ENCODE assay signal across 18 cellular contexts in genomic region chr5:136065588-136065987, GRCh38. TPM values are rescaled to one million over a fixed set of nuclear protein-coding genes. Genes with fewer than 3 reads are reported as not detected.
DNase-seq lines count a peak whose midpoint lies in the region; ATAC-seq and TF ChIP-seq lines count a peak whose summit lies in the region.
"Had no signal": no experiment of that assay in that cellular context is flagged by ENCODE, and none has a peak within 500 bp of the region (broad histone marks: within the 10 kb centered on the region; RNA-seq: fewer than 3 reads in every experiment).

No MANE protein-coding gene starts in this region.

- H3K4me3 Mint-ChIP-seq in activated CD4-positive, alpha-beta memory T cell treated with anti-CD3 and anti-CD28 coated beads for 36 hours, result no peak overlapping the region
- H3K4me3 Mint-ChIP-seq: B cell; CD4-positive, CD25-positive, alpha-beta regulatory T cell; HFFc6 had no signal

- TF ChIP-seq POLR2A in IMR-90 (IDR thresholded peaks at IDR 0.05; ENCODE audit: low read depth, low read length), result no peak
- no peak for TF ChIP-seq POLR2A in sigmoid colon (IDR thresholded peaks at IDR 0.05)

- peaks cover 9% of the 10 kb centered on the region for H3K9me1 ChIP-seq in IMR-90 (ENCODE audit: insufficient read depth, low read length)

- peaks cover 3% of the 10 kb centered on the region for H3K27me3 Mint-ChIP-seq in activated CD4-positive, alpha-beta memory T cell treated with anti-CD3 and anti-CD28 coated beads for 36 hours

- H3K14ac ChIP-seq in IMR-90 (replicated peaks; ENCODE audit: low read depth, low read length), result no peak overlapping the region

- CTCF ChIA-PET in IMR-90 (lab: Yijun Ruan, JAX), result no interaction called here
- CTCF ChIA-PET in activated CD4-positive, alpha-beta memory T cell treated with anti-CD3 and anti-CD28 coated beads for 36 hours (lab: Charles Lee), result interaction anchor here (0.9 kb wide), 1 partner anchor 120 kb away, joined by 3 read pairs; no protein-coding TSS in a partner anchor

- H4K8ac ChIP-seq in IMR-90 (ENCODE audit: low read depth in 2 of 2, low read length in 2 of 2), result no peak overlapping the region

- H3K36me3 ChIP-seq in ACC112 (ENCODE audit: insufficient read depth, low read length), result peaks cover 45% of the 10 kb centered on the region
- H3K36me3 ChIP-seq in IMR-90 (ENCODE audit: control insufficient read depth, insufficient read depth, low read length), result peaks cover 67% of the 10 kb centered on the region
- peaks cover 0 to 18% (median 0%) of the 10 kb centered on the region in 4 donors for H3K36me3 ChIP-seq in sigmoid colon

- H3K79me1 ChIP-seq in IMR-90 (ENCODE audit: low read depth in 1 of 2, low read length in 2 of 2), result no peaks in the 10 kb centered on the region; a peak in 2 of 4 replicates

- H2BK20ac ChIP-seq in IMR-90 (ENCODE audit: low read depth, low read length), result no peak overlapping the region

- peaks cover 3% of the 10 kb centered on the region for H3K4me1 ChIP-seq in ACC112 (ENCODE audit: control insufficient read depth, insufficient read depth, low read length, unreplicated experiment)
- peaks cover 5% of the 10 kb centered on the region for H3K4me1 ChIP-seq in IMR-90 (ENCODE audit: control insufficient read depth, insufficient read depth, low read length)
- peaks cover 0 to 53% (median 30%) of the 10 kb centered on the region in 4 donors for H3K4me1 ChIP-seq in sigmoid colon

- H2BK15ac ChIP-seq in IMR-90 (ENCODE audit: low read depth, low read length), result no peak overlapping the region

- H2BK5ac ChIP-seq in IMR-90 (ENCODE audit: low read depth, low read length, poor library complexity, severe bottlenecking), result peak overlapping the region; percentile 37

- no peak overlapping the region for H3K27ac Mint-ChIP-seq in activated CD4-positive, alpha-beta memory T cell treated with anti-CD3 and anti-CD28 coated beads for 36 hours
- H3K27ac Mint-ChIP-seq: B cell; CD4-positive, CD25-positive, alpha-beta regulatory T cell; HFFc6 had no signal

- no CpG with 5 or more reads among the region's 2 CpGs for WGBS in IMR-90 (ENCODE audit: extremely low coverage in 2 of 2, insufficient read length in 1 of 2), 2 experiments
- 89 to 90% methylated on average over 2 of the region's 2 CpGs for WGBS in sigmoid colon, 2 donors

- H3K27me3 ChIP-seq in ACC112 (ENCODE audit: insufficient read depth, low read length) (no peaks in the 10 kb centered on the region), IMR-90 (ENCODE audit: control insufficient read depth, insufficient read depth, low read length) (no peaks in the 10 kb centered on the region), sigmoid colon (no peaks in the 10 kb centered on the region)

- no peak overlapping the region; the same call in 1 of the 2 replicates for H3K23ac ChIP-seq in IMR-90 (ENCODE audit: low read depth, low read length)

- H3K4me3 ChIP-seq in ACC112 (ENCODE audit: low read depth, low read length) (no peak overlapping the region), IMR-90 (ENCODE audit: insufficient read depth, low read depth, low read length) (no peak overlapping the region), coronary artery (no peak overlapping the region), sigmoid colon (no peak overlapping the region)

- TF ChIP-seq CTCF in IMR-90 (conservative IDR thresholded peaks at IDR 0.05; ENCODE audit: low read depth, low read length) (no peak), coronary artery (IDR thresholded peaks at IDR 0.05) (no peak), sigmoid colon (IDR thresholded peaks at IDR 0.05) (no peak)

- H3K36me3 Mint-ChIP-seq in activated CD4-positive, alpha-beta memory T cell treated with anti-CD3 and anti-CD28 coated beads for 36 hours, result peaks cover 3% of the 10 kb centered on the region
- H3K36me3 Mint-ChIP-seq: CD4-positive, CD25-positive, alpha-beta regulatory T cell had no signal

- in situ Hi-C loops in IMR-90 (cut with MboI; ENCODE audit: low sequenced_read_pairs), result no loop called here

- peak overlapping the region; percentile 4; the same call in 1 of the 2 replicates for H3K18ac ChIP-seq in IMR-90 (ENCODE audit: low read depth, low read length)

- no peaks in the 10 kb centered on the region for H3K9me3 Mint-ChIP-seq in activated CD4-positive, alpha-beta memory T cell treated with anti-CD3 and anti-CD28 coated beads for 36 hours
- H3K9me3 Mint-ChIP-seq: HFFc6 had no signal

- dilution Hi-C loops in IMR-90 (cut with HindIII; ENCODE audit: low sequenced_read_pairs, unreplicated experiment), result no loop called here

- peak overlapping the region; percentile 43 for H3K27ac ChIP-seq in ACC112 (ENCODE audit: low read depth, low read length)
- peak overlapping the region; percentile 63; the same call in 1 of the 2 replicates for H3K27ac ChIP-seq in IMR-90 (ENCODE audit: insufficient read depth, low read length)
- H3K27ac ChIP-seq in coronary artery, result no peak overlapping the region
- H3K27ac ChIP-seq in sigmoid colon, result peak overlapping the region; percentile 67 to 80 (median 73)
- H3K27ac ChIP-seq: KMS-11 had no signal

- H3K4me1 Mint-ChIP-seq in activated CD4-positive, alpha-beta memory T cell treated with anti-CD3 and anti-CD28 coated beads for 36 hours (ENCODE audit: low read depth), result no peaks in the 10 kb centered on the region
- H3K4me1 Mint-ChIP-seq: B cell; CD4-positive, CD25-positive, alpha-beta regulatory T cell had no signal

- peak overlapping the region; percentile 17; the same call in 1 of the 2 replicates for H4K5ac ChIP-seq in IMR-90 (ENCODE audit: low read depth, low read length)

- intact Hi-C loops in IMR-90 (cut with micrococcal nuclease), result no loop called here
- intact Hi-C loops in sigmoid colon (cut with DNase I), result no loop called here
- intact Hi-C loops in activated CD4-positive, alpha-beta memory T cell treated with anti-CD3 and anti-CD28 coated beads for 36 hours (cut with micrococcal nuclease), result no loop called here

- no peak overlapping the region for H2AK9ac ChIP-seq in IMR-90 (replicated peaks; ENCODE audit: low read depth, low read length, poor library complexity)

- no peak overlapping the region for H4K91ac ChIP-seq in IMR-90 (ENCODE audit: insufficient read depth, low read depth, low read length)

- no peaks in the 10 kb centered on the region for H3K9me3 ChIP-seq in IMR-90 (ENCODE audit: control insufficient read depth, insufficient read depth, low read length)
- no peaks in the 10 kb centered on the region for H3K9me3 ChIP-seq in sigmoid colon

- H3K79me2 ChIP-seq in ACC112 (ENCODE audit: control insufficient read depth, insufficient read depth, low read length, unreplicated experiment), result no peaks in the 10 kb centered on the region

- ATAC-seq in IMR-90 (ENCODE audit: low read depth), result no peak

- POLR2A ChIA-PET in IMR-90 (lab: Charles Lee; ENCODE audit: unreplicated experiment), result no interaction called here
- POLR2A ChIA-PET in activated CD4-positive, alpha-beta memory T cell treated with anti-CD3 and anti-CD28 coated beads for 36 hours (lab: Charles Lee), result no interaction called here

- no peak for TF ChIP-seq EP300 in sigmoid colon (IDR thresholded peaks at IDR 0.05)

- H3K56ac ChIP-seq in IMR-90 (ENCODE audit: extremely low read depth, insufficient read depth, low read length), result no peak overlapping the region

- H4K20me1 ChIP-seq in IMR-90 (ENCODE audit: insufficient read depth, low read length), result no peaks in the 10 kb centered on the region

- DNase-seq in IMR-90 (no peak), coronary artery (ENCODE audit: low spot score) (peak; percentile 59), sigmoid colon (no peak), NCI-H2196 (lab: John Stamatoyannopoulos, UW; ENCODE audit: unreplicated experiment) (no peak), NCI-H1436 treated with DMSO at 0.1 percent for 48 hours (lab: John Stamatoyannopoulos, UW) (no peak)
- no peak for DNase-seq in activated CD4-positive, alpha-beta memory T cell treated with anti-CD3 and anti-CD28 coated beads for 36 hours
- DNase-seq: CD4-positive, CD25-positive, alpha-beta regulatory T cell; HFFc6; NCI-H1092 treated with DMSO at 0.1 percent for 48 hours; NCI-H1694 treated with DMSO at 0.1 percent for 48 hours; NCI-H2107; NCI-H446; NCI-H69; NK-92 treated with Interleukin-12 subunit alpha and Interleukin-12 subunit beta, amount 100 ng/mL, for 24 hours; OCI-M1 had no signal

- no peak overlapping the region for H3K4me2 ChIP-seq in IMR-90 (ENCODE audit: low read depth, low read length)
- H3K4me2 ChIP-seq: KMS-11 had no signal

- TF ChIP-seq RAD21 in IMR-90 (IDR thresholded peaks at IDR 0.05; ENCODE audit: low read length), result no peak

- H2AFZ ChIP-seq in ACC112 (ENCODE audit: low read length, unreplicated experiment), result no peak overlapping the region
- H2AFZ ChIP-seq in IMR-90 (replicated peaks; ENCODE audit: low read length, poor library complexity), result no peak overlapping the region

- H3K9ac ChIP-seq in IMR-90 (ENCODE audit: low read depth, low read length), result no peak overlapping the region
- H3K9ac ChIP-seq: KMS-11 had no signal

- no TSS peak for BruUV-seq in IMR-90 (replicated peaks; lab: Mats Ljungman, UMichigan)

- no peak overlapping the region for H2AK5ac ChIP-seq in IMR-90 (ENCODE audit: low read depth, low read length)

- peak overlapping the region; percentile 22; the same call in 1 of the 2 replicates for H3K4ac ChIP-seq in IMR-90 (ENCODE audit: low read depth, low read length)

- no peak overlapping the region for H2BK120ac ChIP-seq in IMR-90 (ENCODE audit: low read depth, low read length)

TF ChIP-seq in IMR-90, 13 proteins besides CTCF, POLR2A, EP300 and RAD21:
- TF ChIP-seq NFE2L2 (IDR thresholded peaks at IDR 0.05; ENCODE audit: low read depth, low read length) (no peak), CHD1 (IDR thresholded peaks at IDR 0.05; ENCODE audit: low read depth, low read length) (no peak), CEBPB (IDR thresholded peaks at IDR 0.05; ENCODE audit: low read depth, low read length) (no peak)

RNA-seq across cellular contexts. Expression of gene TGFBI, which starts 36.8 kb away (rescaled TPM):
- total RNA-seq in IMR-90 (2012; rRNA removed) (483 and 618 TPM in 2 replicates), sigmoid colon (100 to 1,000 TPM in 2 of 4 donors, 10 to 100 TPM in 2; 49.2 to 178 (median 91.6) TPM)
- polyA plus RNA-seq in IMR-90 (2012; rRNA removed) (1,362 and 1,551 TPM in 2 replicates), sigmoid colon (100 to 1,000 TPM in 1 of 3 donors, 10 to 100 TPM in 2; 48.6 to 106 (median 65.3) TPM)
- 790 and 1,298 TPM in 2 replicates for polyA plus RNA-seq in IMR-90 (2012; cell fraction: cytosol; rRNA removed)
- 1,060 and 1,205 TPM in 2 replicates for polyA plus RNA-seq in IMR-90 (2012; cell fraction: nucleus; rRNA removed; ENCODE audit: low replicate concordance)
- under 1 TPM; 0.58 to 0.97 TPM for total RNA-seq in activated CD4-positive, alpha-beta memory T cell treated with anti-CD3 and anti-CD28 coated beads for 36 hours

Comparison
In these comparisons a context has a peak if more than half of its experiments do, and no peak if none do; other contexts are left out.
1. H3K27ac ChIP-seq: peak in ACC112 (single experiment), IMR-90 (single experiment) and sigmoid colon (4 of 4); none in coronary artery (0 of 2).
2. RNA of gene TGFBI, which starts 36.8 kb away (total RNA-seq): 483 to 618 TPM in IMR-90 and 49.2 to 178 TPM in sigmoid colon; 0.58 to 0.97 TPM in activated CD4-positive, alpha-beta memory T cell treated with anti-CD3 and anti-CD28 coated beads for 36 hours; every median in the first group is over 10 times any median in the second.